Comparison of ENCODE assay signal across 1 cellular context in the genomic region with DNA sequence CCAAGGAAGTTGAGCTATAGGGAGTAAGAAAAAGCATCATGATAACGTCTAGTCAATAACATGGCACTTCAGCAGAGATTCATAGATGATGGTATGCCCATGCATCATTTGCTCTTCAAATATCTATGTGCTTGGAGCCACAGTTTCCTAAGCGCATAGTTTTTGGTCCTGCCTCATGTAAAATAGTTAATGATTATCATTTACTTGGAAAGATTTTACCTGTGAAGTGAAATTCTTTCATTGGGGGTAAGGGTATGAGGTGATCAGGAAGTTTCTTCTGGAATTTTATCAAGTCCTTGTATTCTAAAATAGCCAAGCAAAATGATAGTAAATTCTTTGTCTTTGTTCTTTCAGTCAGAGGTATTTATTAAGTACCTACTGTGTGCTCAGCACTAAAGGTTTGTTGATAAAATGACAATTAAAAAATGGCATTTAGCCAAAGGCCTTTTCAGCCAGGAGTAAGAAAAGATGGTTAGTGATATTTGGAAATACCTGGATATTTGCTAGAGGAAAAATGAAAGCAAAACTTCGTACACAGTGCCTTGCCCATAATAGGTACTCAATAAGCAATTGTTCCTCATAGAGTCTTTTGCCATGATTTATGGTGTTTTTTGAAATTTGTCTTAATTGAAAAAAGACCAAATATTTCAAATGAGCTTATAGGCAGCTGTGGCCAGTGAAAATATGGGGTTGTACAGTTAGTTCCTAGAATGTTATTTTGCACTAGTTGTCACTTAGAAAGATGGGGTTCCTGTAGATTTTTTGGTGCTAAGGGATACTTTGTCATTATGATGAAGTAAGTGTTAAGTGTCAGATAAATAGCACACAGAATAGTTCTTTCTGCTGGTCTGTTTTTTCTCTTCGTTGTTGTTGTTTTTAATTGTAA.
TF ChIP-seq lines count a peak whose summit lies in the region.

No MANE protein-coding gene starts in this region.

TF ChIP-seq in K562, 482 proteins besides CTCF, POLR2A, EP300 and RAD21 (continued from another document and continues in another):
- TF ChIP-seq, protein P1, sequence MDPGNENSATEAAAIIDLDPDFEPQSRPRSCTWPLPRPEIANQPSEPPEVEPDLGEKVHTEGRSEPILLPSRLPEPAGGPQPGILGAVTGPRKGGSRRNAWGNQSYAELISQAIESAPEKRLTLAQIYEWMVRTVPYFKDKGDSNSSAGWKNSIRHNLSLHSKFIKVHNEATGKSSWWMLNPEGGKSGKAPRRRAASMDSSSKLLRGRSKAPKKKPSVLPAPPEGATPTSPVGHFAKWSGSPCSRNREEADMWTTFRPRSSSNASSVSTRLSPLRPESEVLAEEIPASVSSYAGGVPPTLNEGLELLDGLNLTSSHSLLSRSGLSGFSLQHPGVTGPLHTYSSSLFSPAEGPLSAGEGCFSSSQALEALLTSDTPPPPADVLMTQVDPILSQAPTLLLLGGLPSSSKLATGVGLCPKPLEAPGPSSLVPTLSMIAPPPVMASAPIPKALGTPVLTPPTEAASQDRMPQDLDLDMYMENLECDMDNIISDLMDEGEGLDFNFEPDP (CRISPR knock-in tag; IDR thresholded peaks at IDR 0.05): no peak
- TF ChIP-seq ETS2 (tag; IDR thresholded peaks at IDR 0.05; ENCODE audit: borderline replicate concordance, poor library complexity, severe bottlenecking) (no peak), NCOA4 (IDR thresholded peaks at IDR 0.05; ENCODE audit: partially characterized antibody) (no peak), MAFK (IDR thresholded peaks at IDR 0.05; ENCODE audit: low read length) (no peak), CC2D1A (IDR thresholded peaks at IDR 0.05) (no peak), TCF7 (IDR thresholded peaks at IDR 0.05; ENCODE audit: borderline replicate concordance) (no peak), CEBPG (CRISPR knock-in tag; IDR thresholded peaks at IDR 0.05) (no peak), CEBPG (tag; conservative IDR thresholded peaks at IDR 0.05 in 1 of 2, IDR thresholded peaks at IDR 0.05 in 1 of 2) (no peak), ZBTB8A (IDR thresholded peaks at IDR 0.05; ENCODE audit: partially characterized antibody) (no peak), TOE1 (IDR thresholded peaks at IDR 0.05; ENCODE audit: borderline replicate concordance) (no peak), TOE1 (CRISPR knock-in tag; IDR thresholded peaks at IDR 0.05; ENCODE audit: borderline replicate concordance, low read depth) (no peak), HEY1 (CRISPR knock-in tag; IDR thresholded peaks at IDR 0.05; ENCODE audit: borderline replicate concordance) (no peak), ZNF79 (CRISPR knock-in tag; IDR thresholded peaks at IDR 0.05; ENCODE audit: low read depth) (peak; percentile 78), GATAD2B (IDR thresholded peaks at IDR 0.05; ENCODE audit: borderline replicate concordance) (peak; percentile 63; the same call in 1 of the 2 replicates), MEIS2 (IDR thresholded peaks at IDR 0.05; ENCODE audit: partially characterized antibody) (peak; percentile 40), FOXK2 (conservative IDR thresholded peaks at IDR 0.05 in 1 of 2, IDR thresholded peaks at IDR 0.05 in 1 of 2; ENCODE audit: low read depth in 2 of 2) (no peak), TRIM24 (IDR thresholded peaks at IDR 0.05) (no peak), SAFB2 (IDR thresholded peaks at IDR 0.05; ENCODE audit: borderline replicate concordance, low read depth, low read length, severe bottlenecking) (no peak), ZNF253 (CRISPR knock-in tag; conservative IDR thresholded peaks at IDR 0.05) (no peak), SMARCA5 (IDR thresholded peaks at IDR 0.05) (no peak), FOXJ3 (CRISPR knock-in tag; IDR thresholded peaks at IDR 0.05) (no peak), RNF2 (IDR thresholded peaks at IDR 0.05) (no peak), ETV5 (CRISPR knock-in tag; IDR thresholded peaks at IDR 0.05; ENCODE audit: low read depth) (no peak), IFI16 (CRISPR knock-in tag; IDR thresholded peaks at IDR 0.05) (peak; percentile 82; the same call in 1 of the 2 replicates), BDP1 (IDR thresholded peaks at IDR 0.05; ENCODE audit: insufficient read depth, insufficient read length) (no peak), SMARCC2 (IDR thresholded peaks at IDR 0.05; ENCODE audit: low read depth) (no peak), COPS2 (conservative IDR thresholded peaks at IDR 0.05) (no peak), POLR2AphosphoS2 (IDR thresholded peaks at IDR 0.05; ENCODE audit: low read length) (no peak), FOXP1 (CRISPR knock-in tag; IDR thresholded peaks at IDR 0.05) (no peak), NFE2L1 (tag; IDR thresholded peaks at IDR 0.05; ENCODE audit: borderline replicate concordance, low read depth) (no peak), FOXJ2 (tag; IDR thresholded peaks at IDR 0.05) (no peak), KLF13 (tag; IDR thresholded peaks at IDR 0.05; ENCODE audit: borderline replicate concordance, low read depth) (no peak), NR1H2 (CRISPR knock-in tag; IDR thresholded peaks at IDR 0.05) (no peak), SPI1 (IDR thresholded peaks at IDR 0.05; ENCODE audit: borderline replicate concordance, low read depth, low read length) (no peak), POLR2G (IDR thresholded peaks at IDR 0.05; ENCODE audit: low read depth, low read length) (no peak), POLR2B (IDR thresholded peaks at IDR 0.05; ENCODE audit: low read depth, partially characterized antibody) (no peak), XRCC4 (IDR thresholded peaks at IDR 0.05; ENCODE audit: extremely low read depth, insufficient read depth, insufficient read length) (no peak), ZC3H11A (IDR thresholded peaks at IDR 0.05; ENCODE audit: low read depth, low read length) (no peak), RAD51 (IDR thresholded peaks at IDR 0.05; ENCODE audit: borderline replicate concordance, low read depth) (no peak), ZNF780A (CRISPR knock-in tag; IDR thresholded peaks at IDR 0.05) (peak; percentile 35; the same call in 1 of the 2 replicates), NR2C1 (IDR thresholded peaks at IDR 0.05) (no peak), NR2C1 (tag; IDR thresholded peaks at IDR 0.05) (peak; percentile 69; the same call in 1 of the 2 replicates), GABPB1 (CRISPR knock-in tag; IDR thresholded peaks at IDR 0.05) (no peak), HNRNPLL (IDR thresholded peaks at IDR 0.05; ENCODE audit: low read depth, low read length, poor library complexity, severe bottlenecking) (no peak)
- TF ChIP-seq, protein P2, sequence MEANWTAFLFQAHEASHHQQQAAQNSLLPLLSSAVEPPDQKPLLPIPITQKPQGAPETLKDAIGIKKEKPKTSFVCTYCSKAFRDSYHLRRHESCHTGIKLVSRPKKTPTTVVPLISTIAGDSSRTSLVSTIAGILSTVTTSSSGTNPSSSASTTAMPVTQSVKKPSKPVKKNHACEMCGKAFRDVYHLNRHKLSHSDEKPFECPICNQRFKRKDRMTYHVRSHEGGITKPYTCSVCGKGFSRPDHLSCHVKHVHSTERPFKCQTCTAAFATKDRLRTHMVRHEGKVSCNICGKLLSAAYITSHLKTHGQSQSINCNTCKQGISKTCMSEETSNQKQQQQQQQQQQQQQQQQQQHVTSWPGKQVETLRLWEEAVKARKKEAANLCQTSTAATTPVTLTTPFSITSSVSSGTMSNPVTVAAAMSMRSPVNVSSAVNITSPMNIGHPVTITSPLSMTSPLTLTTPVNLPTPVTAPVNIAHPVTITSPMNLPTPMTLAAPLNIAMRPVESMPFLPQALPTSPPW (CRISPR knock-in tag; IDR thresholded peaks at IDR 0.05): no peak
- TF ChIP-seq, protein P3, sequence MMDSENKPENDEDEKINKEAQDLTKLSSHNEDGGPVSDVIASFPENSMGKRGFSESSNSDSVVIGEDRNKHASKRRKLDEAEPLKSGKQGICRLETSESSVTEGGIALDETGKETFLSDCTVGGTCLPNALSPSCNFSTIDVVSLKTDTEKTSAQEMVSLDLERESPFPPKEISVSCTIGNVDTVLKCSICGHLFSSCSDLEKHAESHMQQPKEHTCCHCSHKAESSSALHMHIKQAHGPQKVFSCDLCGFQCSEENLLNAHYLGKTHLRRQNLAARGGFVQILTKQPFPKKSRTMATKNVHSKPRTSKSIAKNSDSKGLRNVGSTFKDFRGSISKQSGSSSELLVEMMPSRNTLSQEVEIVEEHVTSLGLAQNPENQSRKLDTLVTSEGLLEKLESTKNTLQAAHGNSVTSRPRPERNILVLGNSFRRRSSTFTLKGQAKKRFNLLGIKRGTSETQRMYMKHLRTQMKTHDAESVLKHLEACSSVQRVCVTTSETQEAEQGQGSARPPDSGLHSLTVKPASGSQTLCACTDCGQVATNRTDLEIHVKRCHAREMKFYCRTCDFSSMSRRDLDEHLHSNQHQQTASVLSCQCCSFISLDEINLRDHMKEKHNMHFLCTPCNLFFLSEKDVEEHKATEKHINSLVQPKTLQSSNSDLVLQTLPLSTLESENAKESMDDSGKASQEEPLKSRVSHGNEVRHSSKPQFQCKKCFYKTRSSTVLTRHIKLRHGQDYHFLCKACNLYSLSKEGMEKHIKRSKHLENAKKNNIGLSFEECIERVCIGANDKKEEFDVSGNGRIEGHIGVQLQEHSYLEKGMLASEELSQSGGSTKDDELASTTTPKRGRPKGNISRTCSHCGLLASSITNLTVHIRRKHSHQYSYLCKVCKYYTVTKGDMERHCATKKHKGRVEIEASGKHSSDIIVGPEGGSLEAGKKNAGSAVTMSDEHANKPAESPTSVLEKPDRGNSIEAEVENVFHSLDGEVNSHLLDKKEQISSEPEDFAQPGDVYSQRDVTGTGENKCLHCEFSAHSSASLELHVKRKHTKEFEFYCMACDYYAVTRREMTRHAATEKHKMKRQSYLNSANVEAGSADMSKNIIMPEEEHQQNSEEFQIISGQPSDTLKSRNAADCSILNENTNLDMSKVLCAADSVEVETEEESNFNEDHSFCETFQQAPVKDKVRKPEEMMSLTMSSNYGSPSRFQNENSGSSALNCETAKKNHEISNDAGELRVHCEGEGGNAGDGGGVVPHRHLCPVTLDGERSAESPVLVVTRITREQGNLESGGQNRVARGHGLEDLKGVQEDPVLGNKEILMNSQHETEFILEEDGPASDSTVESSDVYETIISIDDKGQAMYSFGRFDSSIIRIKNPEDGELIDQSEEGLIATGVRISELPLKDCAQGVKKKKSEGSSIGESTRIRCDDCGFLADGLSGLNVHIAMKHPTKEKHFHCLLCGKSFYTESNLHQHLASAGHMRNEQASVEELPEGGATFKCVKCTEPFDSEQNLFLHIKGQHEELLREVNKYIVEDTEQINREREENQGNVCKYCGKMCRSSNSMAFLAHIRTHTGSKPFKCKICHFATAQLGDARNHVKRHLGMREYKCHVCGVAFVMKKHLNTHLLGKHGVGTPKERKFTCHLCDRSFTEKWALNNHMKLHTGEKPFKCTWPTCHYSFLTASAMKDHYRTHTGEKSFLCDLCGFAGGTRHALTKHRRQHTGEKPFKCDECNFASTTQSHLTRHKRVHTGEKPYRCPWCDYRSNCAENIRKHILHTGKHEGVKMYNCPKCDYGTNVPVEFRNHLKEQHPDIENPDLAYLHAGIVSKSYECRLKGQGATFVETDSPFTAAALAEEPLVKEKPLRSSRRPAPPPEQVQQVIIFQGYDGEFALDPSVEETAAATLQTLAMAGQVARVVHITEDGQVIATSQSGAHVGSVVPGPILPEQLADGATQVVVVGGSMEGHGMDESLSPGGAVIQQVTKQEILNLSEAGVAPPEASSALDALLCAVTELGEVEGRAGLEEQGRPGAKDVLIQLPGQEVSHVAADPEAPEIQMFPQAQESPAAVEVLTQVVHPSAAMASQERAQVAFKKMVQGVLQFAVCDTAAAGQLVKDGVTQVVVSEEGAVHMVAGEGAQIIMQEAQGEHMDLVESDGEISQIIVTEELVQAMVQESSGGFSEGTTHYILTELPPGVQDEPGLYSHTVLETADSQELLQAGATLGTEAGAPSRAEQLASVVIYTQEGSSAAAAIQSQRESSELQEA (IDR thresholded peaks at IDR 0.05; ENCODE audit: low read depth): no peak
- TF ChIP-seq, protein P4, sequence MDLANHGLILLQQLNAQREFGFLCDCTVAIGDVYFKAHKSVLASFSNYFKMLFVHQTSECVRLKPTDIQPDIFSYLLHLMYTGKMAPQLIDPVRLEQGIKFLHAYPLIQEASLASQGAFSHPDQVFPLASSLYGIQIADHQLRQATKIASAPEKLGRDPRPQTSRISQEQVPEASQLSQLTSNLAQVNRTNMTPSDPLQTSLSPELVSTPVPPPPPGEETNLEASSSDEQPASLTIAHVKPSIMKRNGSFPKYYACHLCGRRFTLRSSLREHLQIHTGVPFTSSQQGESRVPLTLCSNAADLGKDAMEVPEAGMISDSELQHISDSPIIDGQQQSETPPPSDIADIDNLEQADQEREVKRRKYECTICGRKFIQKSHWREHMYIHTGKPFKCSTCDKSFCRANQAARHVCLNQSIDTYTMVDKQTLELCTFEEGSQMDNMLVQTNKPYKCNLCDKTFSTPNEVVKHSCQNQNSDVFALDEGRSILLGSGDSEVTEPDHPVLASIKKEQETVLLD (IDR thresholded peaks at IDR 0.05): no peak
- TF ChIP-seq, protein P5, sequence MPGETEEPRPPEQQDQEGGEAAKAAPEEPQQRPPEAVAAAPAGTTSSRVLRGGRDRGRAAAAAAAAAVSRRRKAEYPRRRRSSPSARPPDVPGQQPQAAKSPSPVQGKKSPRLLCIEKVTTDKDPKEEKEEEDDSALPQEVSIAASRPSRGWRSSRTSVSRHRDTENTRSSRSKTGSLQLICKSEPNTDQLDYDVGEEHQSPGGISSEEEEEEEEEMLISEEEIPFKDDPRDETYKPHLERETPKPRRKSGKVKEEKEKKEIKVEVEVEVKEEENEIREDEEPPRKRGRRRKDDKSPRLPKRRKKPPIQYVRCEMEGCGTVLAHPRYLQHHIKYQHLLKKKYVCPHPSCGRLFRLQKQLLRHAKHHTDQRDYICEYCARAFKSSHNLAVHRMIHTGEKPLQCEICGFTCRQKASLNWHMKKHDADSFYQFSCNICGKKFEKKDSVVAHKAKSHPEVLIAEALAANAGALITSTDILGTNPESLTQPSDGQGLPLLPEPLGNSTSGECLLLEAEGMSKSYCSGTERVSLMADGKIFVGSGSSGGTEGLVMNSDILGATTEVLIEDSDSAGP (CRISPR knock-in tag; IDR thresholded peaks at IDR 0.05): no peak
- TF ChIP-seq, protein P6, sequence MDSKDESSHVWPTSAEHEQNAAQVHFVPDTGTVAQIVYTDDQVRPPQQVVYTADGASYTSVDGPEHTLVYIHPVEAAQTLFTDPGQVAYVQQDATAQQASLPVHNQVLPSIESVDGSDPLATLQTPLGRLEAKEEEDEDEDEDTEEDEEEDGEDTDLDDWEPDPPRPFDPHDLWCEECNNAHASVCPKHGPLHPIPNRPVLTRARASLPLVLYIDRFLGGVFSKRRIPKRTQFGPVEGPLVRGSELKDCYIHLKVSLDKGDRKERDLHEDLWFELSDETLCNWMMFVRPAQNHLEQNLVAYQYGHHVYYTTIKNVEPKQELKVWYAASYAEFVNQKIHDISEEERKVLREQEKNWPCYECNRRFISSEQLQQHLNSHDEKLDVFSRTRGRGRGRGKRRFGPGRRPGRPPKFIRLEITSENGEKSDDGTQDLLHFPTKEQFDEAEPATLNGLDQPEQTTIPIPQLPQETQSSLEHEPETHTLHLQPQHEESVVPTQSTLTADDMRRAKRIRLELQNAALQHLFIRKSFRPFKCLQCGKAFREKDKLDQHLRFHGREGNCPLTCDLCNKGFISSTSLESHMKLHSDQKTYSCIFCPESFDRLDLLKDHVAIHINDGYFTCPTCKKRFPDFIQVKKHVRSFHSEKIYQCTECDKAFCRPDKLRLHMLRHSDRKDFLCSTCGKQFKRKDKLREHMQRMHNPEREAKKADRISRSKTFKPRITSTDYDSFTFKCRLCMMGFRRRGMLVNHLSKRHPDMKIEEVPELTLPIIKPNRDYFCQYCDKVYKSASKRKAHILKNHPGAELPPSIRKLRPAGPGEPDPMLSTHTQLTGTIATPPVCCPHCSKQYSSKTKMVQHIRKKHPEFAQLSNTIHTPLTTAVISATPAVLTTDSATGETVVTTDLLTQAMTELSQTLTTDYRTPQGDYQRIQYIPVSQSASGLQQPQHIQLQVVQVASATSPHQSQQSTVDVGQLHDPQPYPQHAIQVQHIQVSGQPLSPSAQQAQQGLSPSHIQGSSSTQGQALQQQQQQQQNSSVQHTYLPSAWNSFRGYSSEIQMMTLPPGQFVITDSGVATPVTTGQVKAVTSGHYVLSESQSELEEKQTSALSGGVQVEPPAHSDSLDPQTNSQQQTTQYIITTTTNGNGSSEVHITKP (IDR thresholded peaks at IDR 0.05; ENCODE audit: partially characterized antibody): no peak
